In genomic region chr13:40153516-40153915, GRCh38 we compare ENCODE assay signal across 13 cellular contexts.
"Had no signal": no experiment of that assay in that cellular context is flagged by ENCODE, and none has a peak within 500 bp of the region (broad histone marks: within the 10 kb centered on the region; RNA-seq: fewer than 3 reads in every experiment).

No MANE protein-coding gene starts in this region.

- DNase-seq: activated CD4-positive, alpha-beta T cell treated with anti-CD3 and anti-CD28 coated beads for 4 hours; activated naive CD4-positive, alpha-beta T cell treated with anti-CD3 and anti-CD28 coated beads for 36 hours; central memory CD4-positive, alpha-beta T cell; cortex of kidney; erythroblast; kidney; midbrain; naive B cell; stimulated activated CD4-positive, alpha-beta T cell treated with anti-CD3 and anti-CD28 coated beads, Interleukin-2, amount 100 ng/mL, for 24 hours; stimulated activated naive CD4-positive, alpha-beta T cell treated with Interleukin-2 at 50 U/mL for 16 hours; SW 1271; testis had no signal

- H3K27ac Mint-ChIP-seq: activated naive CD4-positive, alpha-beta T cell treated with anti-CD3 and anti-CD28 coated beads for 36 hours had no signal

- ATAC-seq: sciatic nerve had no signal

- H3K4me3 Mint-ChIP-seq: activated naive CD4-positive, alpha-beta T cell treated with anti-CD3 and anti-CD28 coated beads for 36 hours; naive B cell had no signal

- H3K27me3 Mint-ChIP-seq: naive B cell had no signal

- H3K9me3 ChIP-seq: testis had no signal

- H3K36me3 Mint-ChIP-seq: naive B cell had no signal

- H3K9me3 Mint-ChIP-seq: activated naive CD4-positive, alpha-beta T cell treated with anti-CD3 and anti-CD28 coated beads for 36 hours; naive B cell had no signal
